1 cellular context compared by ENCODE assay signal in the genomic region with DNA sequence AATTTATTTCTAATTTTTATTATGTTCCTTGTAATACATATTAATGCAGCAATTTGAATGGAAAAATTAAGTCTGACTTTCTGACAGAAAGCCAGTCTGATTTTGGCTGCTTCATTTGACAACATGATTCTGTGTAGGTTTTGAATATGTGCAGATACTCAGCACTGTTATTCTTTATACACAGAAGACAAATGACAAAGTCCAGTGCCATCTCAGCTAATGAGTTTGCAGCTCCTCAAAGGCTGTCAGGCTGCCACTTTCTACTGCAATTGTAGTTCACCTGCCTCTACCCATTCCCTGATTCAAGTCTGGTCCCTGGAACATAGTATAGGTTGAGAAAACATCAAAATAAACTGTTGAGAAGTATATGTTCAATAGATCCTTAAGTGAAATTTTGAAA.
TF ChIP-seq lines count a peak whose summit lies in the region.

No MANE protein-coding gene starts in this region.

TF ChIP-seq in SK-N-SH, 30 proteins besides CTCF, POLR2A, EP300 and RAD21 (continued from another document):
- no peak for TF ChIP-seq NRF1 (IDR thresholded peaks at IDR 0.05; ENCODE audit: low read depth, low read length)
- no peak for TF ChIP-seq ELF1 (IDR thresholded peaks at IDR 0.05)
- TF ChIP-seq CHD2 (IDR thresholded peaks at IDR 0.05; ENCODE audit: low read length, partially characterized antibody): no peak
- no peak for TF ChIP-seq TAF1 (IDR thresholded peaks at IDR 0.05; ENCODE audit: borderline replicate concordance, low read depth, low read length)
- TF ChIP-seq FOXM1 (IDR thresholded peaks at IDR 0.05; ENCODE audit: low read depth): no peak
- TF ChIP-seq, protein P1, sequence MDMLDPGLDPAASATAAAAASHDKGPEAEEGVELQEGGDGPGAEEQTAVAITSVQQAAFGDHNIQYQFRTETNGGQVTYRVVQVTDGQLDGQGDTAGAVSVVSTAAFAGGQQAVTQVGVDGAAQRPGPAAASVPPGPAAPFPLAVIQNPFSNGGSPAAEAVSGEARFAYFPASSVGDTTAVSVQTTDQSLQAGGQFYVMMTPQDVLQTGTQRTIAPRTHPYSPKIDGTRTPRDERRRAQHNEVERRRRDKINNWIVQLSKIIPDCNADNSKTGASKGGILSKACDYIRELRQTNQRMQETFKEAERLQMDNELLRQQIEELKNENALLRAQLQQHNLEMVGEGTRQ (IDR thresholded peaks at IDR 0.05; ENCODE audit: borderline replicate concordance, low read depth, low read length): no peak
